Comparison of ENCODE assay signal across 1 cellular context in genomic region chr6:41306187-41306854, GRCh38.
TF ChIP-seq lines count a peak whose summit lies in the region.

No MANE protein-coding gene starts in this region.

TF ChIP-seq in endothelial cell of umbilical vein, 7 proteins besides CTCF, POLR2A, EP300 and RAD21 (continued from another document):
- TF ChIP-seq MYC (IDR thresholded peaks at IDR 0.05; ENCODE audit: low read depth, low read length) (no peak), FOS (IDR thresholded peaks at IDR 0.05; ENCODE audit: borderline replicate concordance, insufficient read depth, low read length) (no peak), POLR2AphosphoS5 (IDR thresholded peaks at IDR 0.05; ENCODE audit: insufficient read depth, low read depth, low read length) (no peak)
